ENCODE assay signal across 17 cellular contexts in the genomic region with DNA sequence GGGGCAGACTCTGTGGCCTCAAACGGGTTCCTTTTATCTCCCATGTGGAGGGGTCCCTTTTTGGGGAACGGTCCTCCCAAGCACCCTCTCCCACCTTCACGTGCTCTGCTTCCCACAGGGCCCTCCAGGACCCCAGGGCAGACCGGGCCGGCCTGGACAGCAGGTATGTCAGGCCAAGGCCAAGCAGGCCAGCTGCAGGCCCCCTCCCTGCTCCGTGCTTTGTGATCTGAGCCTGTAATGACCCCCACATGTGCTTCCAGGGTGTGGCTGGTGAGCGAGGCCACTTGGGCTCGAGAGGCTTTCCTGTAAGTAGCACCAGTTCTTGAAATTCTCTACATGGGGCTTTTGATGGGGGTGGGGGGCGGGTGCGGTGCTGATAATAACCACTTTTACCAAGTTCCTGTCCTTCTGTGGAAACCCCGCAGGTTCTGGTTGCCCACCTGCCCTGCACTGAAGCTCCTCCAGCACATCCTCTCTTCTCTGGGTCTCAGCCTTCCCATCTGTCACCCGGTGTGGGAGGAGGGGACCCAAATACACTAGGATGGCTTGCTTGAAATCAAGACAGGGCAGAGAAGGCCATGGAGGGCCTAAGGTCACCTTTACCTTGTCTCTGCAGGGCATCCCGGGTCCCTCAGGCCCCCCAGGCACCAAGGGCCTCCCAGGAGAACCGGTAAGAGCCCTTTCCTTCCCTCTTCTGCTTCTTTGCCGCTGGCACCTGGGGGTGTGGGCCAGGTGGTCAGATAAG. TPM values are rescaled to one million over a fixed set of nuclear protein-coding genes. Genes with fewer than 3 reads are reported as not detected.
DNase-seq lines count a peak whose midpoint lies in the region; ATAC-seq and TF ChIP-seq lines count a peak whose summit lies in the region.
"Had no signal": no experiment of that assay in that cellular context is flagged by ENCODE, and none has a peak within 500 bp of the region (broad histone marks: within the 10 kb centered on the region; RNA-seq: fewer than 3 reads in every experiment).

No MANE protein-coding gene starts in this region.

- peak overlapping the region; percentile 68 for H2AK5ac ChIP-seq in neuronal stem cell (ENCODE audit: low read depth, low read length)

- H3K27me3 ChIP-seq in BLaER1, result no peaks in the 10 kb centered on the region
- H3K27me3 ChIP-seq in left lung, result no peaks in the 10 kb centered on the region
- H3K27me3 ChIP-seq in neuronal stem cell (ENCODE audit: control insufficient read depth in 3 of 3, insufficient read depth in 3 of 3, low read depth in 1 of 3, low read length in 3 of 3), result no peaks in the 10 kb centered on the region
- no peaks in the 10 kb centered on the region for H3K27me3 ChIP-seq in H7 (ENCODE audit: control insufficient read depth, insufficient read depth, low read length)
- H3K27me3 ChIP-seq: BLaER1 treated with 17β-estradiol and CSF1 and Interleukin-3, amounts not matched to agents 10 nM and 100 nM had no signal

- H2BK5ac ChIP-seq in neuronal stem cell (ENCODE audit: low read length), result no peak overlapping the region

- H3K18ac ChIP-seq in neuronal stem cell (ENCODE audit: low read length), result peak overlapping the region; percentile 9

- H3K4me2 ChIP-seq in BLaER1, result no peak overlapping the region
- no peak overlapping the region for H3K4me2 ChIP-seq in neuronal stem cell (ENCODE audit: insufficient read depth, low read length, poor library complexity, severe bottlenecking)
- H3K4me2 ChIP-seq: BLaER1 treated with 17β-estradiol and CSF1 and Interleukin-3, amounts not matched to agents 10 nM and 100 nM had no signal

- ATAC-seq in left lung, result peak; percentile 74
- ATAC-seq: GM12878 had no signal

- H3K4ac ChIP-seq in neuronal stem cell (ENCODE audit: low read length), result no peak overlapping the region

- H3K4me1 ChIP-seq in BLaER1, result peaks cover 3% of the 10 kb centered on the region; the same call in 1 of the 2 replicates
- peaks cover 4 to 5% of the 10 kb centered on the region in 2 donors for H3K4me1 ChIP-seq in left lung
- peaks cover 8 to 10% of the 10 kb centered on the region in 2 donors for H3K4me1 ChIP-seq in neuronal stem cell (ENCODE audit: control insufficient read depth in 2 of 2, insufficient read depth in 1 of 2, low read depth in 1 of 2, low read length in 2 of 2)
- H3K4me1 ChIP-seq: HAP-1 had no signal

- WGBS in neuronal stem cell (ENCODE audit: extremely low coverage in 2 of 2, insufficient read length in 2 of 2, insufficient replicate concordance in 1 of 2), 2 donors, result no CpG with 5 or more reads among the region's 15 CpGs

- H3K14ac ChIP-seq in neuronal stem cell (ENCODE audit: low read length), result no peak overlapping the region

- intact Hi-C loops in left lung (cut with DNase I), result no loop called here

- no peaks in the 10 kb centered on the region for H4K20me1 ChIP-seq in BLaER1

- no peak overlapping the region for H2BK120ac ChIP-seq in neuronal stem cell (ENCODE audit: low read depth, low read length)

- H3K27ac ChIP-seq in BLaER1 (0 out of 2 replicates have a peak overlapping the region, but pooled peaks have one; percentile 13), left lung (no peak overlapping the region), neuronal stem cell (replicated peaks; ENCODE audit: low read length) (peak overlapping the region; percentile 23)
- H3K27ac ChIP-seq: BLaER1 treated with 17β-estradiol and CSF1 and Interleukin-3, amounts not matched to agents 10 nM and 100 nM had no signal

- H3K4me3 ChIP-seq in BLaER1, result no peak overlapping the region
- no peak overlapping the region for H3K4me3 ChIP-seq in left lung
- no peak overlapping the region for H3K4me3 ChIP-seq in neuronal stem cell (ENCODE audit: low read length in 2 of 2)
- H3K4me3 ChIP-seq in H7 (ENCODE audit: insufficient read depth, low read depth, low read length), result no peak overlapping the region
- H3K4me3 ChIP-seq: BLaER1 treated with 17β-estradiol and CSF1 and Interleukin-3, amounts not matched to agents 10 nM and 100 nM; GM12878; HAP-1 had no signal

- DNase-seq in NCI-H1694 (lab: John Stamatoyannopoulos, UW) (peak; percentile 17), NCI-H1694 treated with DMSO at 0.1 percent for 48 hours (lab: John Stamatoyannopoulos, UW) (no peak), left lung (no peak), neuronal stem cell (ENCODE audit: low spot score) (no peak), SKM-1 (lab: John Stamatoyannopoulos, UW; ENCODE audit: unreplicated experiment) (no peak), H7 (no peak)
- DNase-seq: 8988T; AML-193; CD4-positive, CD25-positive, alpha-beta regulatory T cell; DMS79; GOT3 had no signal

- H3K79me1 ChIP-seq in neuronal stem cell (ENCODE audit: low read depth, low read length), result no peaks in the 10 kb centered on the region

- H3K9ac ChIP-seq in BLaER1 (no peak overlapping the region), neuronal stem cell (ENCODE audit: low read depth, low read length, poor library complexity) (no peak overlapping the region)

- H4K8ac ChIP-seq in neuronal stem cell (ENCODE audit: low read depth, low read length), result no peak overlapping the region

- H3K36me3 ChIP-seq in BLaER1 (peaks cover 93% of the 10 kb centered on the region), left lung (no peaks in the 10 kb centered on the region), neuronal stem cell (replicated peaks in 1 of 2; ENCODE audit: control insufficient read depth in 2 of 2, insufficient read depth in 2 of 2, low read length in 2 of 2) (peaks cover 0 to 1% of the 10 kb centered on the region in 2 donors), H7 (replicated peaks; ENCODE audit: control insufficient read depth, insufficient read depth, low read length) (no peaks in the 10 kb centered on the region)
- H3K36me3 ChIP-seq: HAP-1 had no signal

- TF ChIP-seq CTCF in left lung (IDR thresholded peaks at IDR 0.05), result no peak

- peak overlapping the region; percentile 17 for H4K91ac ChIP-seq in neuronal stem cell (ENCODE audit: low read depth, low read length, poor library complexity)

- no peaks in the 10 kb centered on the region for H3K9me3 ChIP-seq in BLaER1
- H3K9me3 ChIP-seq in left lung, result no peaks in the 10 kb centered on the region
- no peaks in the 10 kb centered on the region for H3K9me3 ChIP-seq in neuronal stem cell (replicated peaks in 1 of 2; ENCODE audit: control insufficient read depth in 2 of 2, insufficient read depth in 1 of 2, low read depth in 1 of 2, low read length in 2 of 2)
- H3K9me3 ChIP-seq: BLaER1 treated with 17β-estradiol and CSF1 and Interleukin-3, amounts not matched to agents 10 nM and 100 nM; HAP-1 had no signal

- H2AFZ ChIP-seq in neuronal stem cell (ENCODE audit: low read length), result no peak overlapping the region

- no peak overlapping the region for H2BK12ac ChIP-seq in neuronal stem cell (ENCODE audit: low read length)

- no peak overlapping the region for H3K23ac ChIP-seq in neuronal stem cell (ENCODE audit: low read depth, low read length, poor library complexity)

- no peak overlapping the region for H2BK15ac ChIP-seq in neuronal stem cell (ENCODE audit: low read length)

RNA-seq across cellular contexts. Expression of gene ORM1, which starts 57.9 kb away (rescaled TPM):
- 10 to 100 TPM in 1 of 2 donors, 1 to 10 TPM in 1; 6.9 to 87.0 TPM for total RNA-seq in left lung
- polyA plus RNA-seq in neuronal stem cell (2013, experiment 1 of 2), result not detected
- not detected for polyA plus RNA-seq in neuronal stem cell (2013, experiment 2 of 2)
- not detected in 2 replicates for total RNA-seq in H7 (2014; rRNA removed; shearing (Covaris generic))
- total RNA-seq: CD4-positive, CD25-positive, alpha-beta regulatory T cell; G401; HT1080 had no signal
- polyA plus RNA-seq: CD4-positive, CD25-positive, alpha-beta regulatory T cell; GM12878 had no signal

Comparison
In these comparisons a context has a peak if more than half of its experiments do, and no peak if none do; other contexts are left out.
1. H3K27ac ChIP-seq: peak in BLaER1 (single experiment) and neuronal stem cell (single experiment); none in left lung (0 of 2).